22 cellular contexts compared by ENCODE assay signal in the genomic region with DNA sequence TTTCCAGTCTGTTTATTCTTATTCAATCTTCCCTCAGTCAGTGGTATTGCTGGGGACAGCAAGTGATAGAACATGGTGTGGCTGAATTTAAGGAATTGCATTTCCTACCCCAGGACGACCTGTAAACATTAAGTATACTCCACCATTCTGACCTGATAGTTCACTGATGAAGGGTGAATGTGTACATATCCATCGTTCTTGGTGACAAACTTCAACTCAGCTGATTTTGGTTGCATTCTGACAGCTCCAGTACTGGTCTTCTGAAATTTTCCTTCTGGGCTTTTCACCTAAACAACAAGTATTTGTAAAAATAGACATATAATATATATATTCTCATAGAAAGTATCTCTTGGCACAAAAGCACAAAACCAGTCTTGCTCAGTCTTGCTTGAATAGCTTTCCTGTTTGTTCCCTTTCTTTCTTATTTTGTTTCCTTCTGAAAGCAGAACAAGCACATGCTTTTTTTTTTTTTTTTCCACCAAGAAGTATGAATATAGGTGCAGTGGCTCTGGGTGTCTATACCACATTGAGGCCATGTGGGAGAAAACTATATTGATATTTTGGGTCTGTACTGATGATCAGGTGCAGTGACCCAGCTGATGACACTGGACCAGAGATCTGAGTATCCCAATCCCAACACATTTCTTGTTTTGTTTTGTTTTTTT.
"Had no signal": no experiment of that assay in that cellular context is flagged by ENCODE, and none has a peak within 500 bp of the region (broad histone marks: within the 10 kb centered on the region; RNA-seq: fewer than 3 reads in every experiment).

No MANE protein-coding gene starts in this region.

- H3K27me3 Mint-ChIP-seq: effector memory CD8-positive, alpha-beta T cell; T-cell had no signal

- H3K79me2 ChIP-seq: parathyroid adenoma had no signal

- H2AFZ ChIP-seq: parathyroid adenoma had no signal

- H3K9me3 Mint-ChIP-seq: effector memory CD8-positive, alpha-beta T cell; nephron progenitor cell; T-cell; T-helper 2 cell treated with Interferon-gamma antibody and Interleukin-4, amounts not matched to agents 5 μg/mL and 100 μg/mL, for 36 hours had no signal

- H3K4me1 Mint-ChIP-seq: nephron progenitor cell had no signal

- DNase-seq: activated gamma-delta T cell; activated naive CD4-positive, alpha-beta T cell treated with anti-CD3 and anti-CD28 coated beads, Interleukin-2, amount 50 U/mL, for 16 hours; activated T-cell treated with anti-CD3 and anti-CD28 coated beads for 4 hours; central memory CD4-positive, alpha-beta T cell; effector memory CD8-positive, alpha-beta T cell; esophagus squamous epithelium; gastrocnemius medialis; head of caudate nucleus; islet precursor cell; left cardiac atrium; nephron progenitor cell; right lobe of liver; stimulated activated CD4-positive, alpha-beta T cell treated with anti-CD3 and anti-CD28 coated beads, Interleukin-2, amount 100 ng/mL, for 24 hours; stimulated activated naive CD4-positive, alpha-beta T cell; testis; trophoblast cell; uterus had no signal

- ATAC-seq: gastrocnemius medialis, left cardiac atrium had no signal

- H3K27ac ChIP-seq: esophagus squamous epithelium, gastrocnemius medialis, parathyroid adenoma, right lobe of liver, testis, VCaP had no signal

- H3K27me3 ChIP-seq: esophagus squamous epithelium, gastrocnemius medialis, right lobe of liver, testis, uterus had no signal

- H3K4me1 ChIP-seq: esophagus squamous epithelium, gastrocnemius medialis, parathyroid adenoma, testis, uterus had no signal

- H3K27ac Mint-ChIP-seq: nephron progenitor cell; T-cell; T-helper 2 cell treated with Interferon-gamma antibody and Interleukin-4, amounts not matched to agents 5 μg/mL and 100 μg/mL, for 36 hours had no signal

- H3K9me3 ChIP-seq: esophagus squamous epithelium, gastrocnemius medialis, right lobe of liver, testis, uterus had no signal

- H3K4me3 ChIP-seq: esophagus squamous epithelium, gastrocnemius medialis, right lobe of liver, skin epidermis, testis, uterus had no signal

- H3K36me3 ChIP-seq: right lobe of liver, uterus had no signal

- H3K4me3 Mint-ChIP-seq: effector memory CD8-positive, alpha-beta T cell; nephron progenitor cell; T-cell; T-helper 2 cell treated with Interferon-gamma antibody and Interleukin-4, amounts not matched to agents 5 μg/mL and 100 μg/mL, for 36 hours had no signal

- H3K9ac ChIP-seq: parathyroid adenoma had no signal
